ENCODE assay signal across 9 cellular contexts in the genomic region with DNA sequence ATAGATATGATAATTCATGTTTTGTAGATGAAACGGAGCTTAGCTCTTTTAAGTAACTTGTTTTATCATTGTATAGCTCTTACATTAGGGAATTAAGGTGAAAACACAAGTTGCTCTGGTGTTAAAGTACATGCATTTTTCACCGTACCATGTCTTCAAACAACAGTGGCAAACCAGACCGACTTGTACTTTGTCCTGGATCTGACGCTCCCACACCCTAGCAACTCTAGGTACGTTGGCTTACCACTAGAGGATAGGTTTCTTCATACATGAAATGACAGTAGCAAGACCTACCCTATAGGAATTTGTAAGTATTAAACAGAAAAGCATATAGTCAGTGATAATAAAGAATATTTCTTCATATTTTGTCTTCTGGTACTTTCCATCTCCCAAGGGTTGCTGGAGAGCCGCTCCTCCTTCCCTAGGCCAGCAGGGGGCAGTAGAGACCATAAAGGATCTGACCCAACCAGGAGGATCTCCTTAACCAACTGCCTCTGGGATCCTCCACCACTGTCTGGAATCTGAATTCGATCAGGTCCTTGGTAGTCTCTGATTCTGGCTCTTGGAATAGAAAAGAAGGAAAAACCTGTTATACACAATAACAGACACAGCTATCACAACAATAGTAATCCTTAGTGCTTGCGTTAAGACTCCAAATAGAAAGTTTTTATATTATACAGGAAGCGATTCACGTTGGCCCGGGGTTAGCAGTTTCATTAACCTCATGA.
A peak's percentile ranks its signal among the peaks of the same experiment; 100 is the strongest.
DNase-seq lines count a peak whose midpoint lies in the region; ATAC-seq and TF ChIP-seq lines count a peak whose summit lies in the region.
"Had no signal": no experiment of that assay in that cellular context is flagged by ENCODE, and none has a peak within 500 bp of the region (broad histone marks: within the 10 kb centered on the region; RNA-seq: fewer than 3 reads in every experiment).

No MANE protein-coding gene starts in this region.

- peak; percentile 50 to 78 (median 65) for TF ChIP-seq CTCF in prostate gland (IDR thresholded peaks at IDR 0.05)

- H3K4me1 ChIP-seq in prostate gland (replicated peaks) = no peaks in the 10 kb centered on the region

- H3K9me3 ChIP-seq in prostate gland = no peaks in the 10 kb centered on the region

- DNase-seq in AML-193 (lab: John Stamatoyannopoulos, UW) (peak; percentile 12 to 46), NCI-H510A treated with DMSO at 0.1 percent for 48 hours (lab: John Stamatoyannopoulos, UW) (peak; percentile 73), globus pallidus (ENCODE audit: low spot score) (peak; percentile 79), prostate gland (ENCODE audit: low spot score) (peak; percentile 42), DMS114 treated with DMSO at 0.1 percent for 48 hours (lab: John Stamatoyannopoulos, UW; ENCODE audit: unreplicated experiment) (no peak)
- peak; percentile 19 for DNase-seq in activated CD8-positive, alpha-beta memory T cell treated with anti-CD3 and anti-CD28 coated beads, Interleukin-2, amount 50 U/mL, for 4 hours

- H3K4me3 ChIP-seq in prostate gland = no peak overlapping the region
- H3K4me3 ChIP-seq: skin epidermis had no signal

- 57% methylated on average over 11 of the region's 11 CpGs for WGBS in prostate gland

- intact Hi-C loops in prostate gland (cut with DNase I) = loop anchor here (5.0 to 10.0 kb wide), 2 partner anchors 520 to 598 kb away; no protein-coding TSS in a partner anchor

- no peak overlapping the region for H3K27ac ChIP-seq in prostate gland
- H3K27ac ChIP-seq: skin epidermis had no signal

- no peak for TF ChIP-seq POLR2A in prostate gland (IDR thresholded peaks at IDR 0.05)

- ATAC-seq in GM18511 (IDR thresholded peaks at IDR 0.05; ENCODE audit: unreplicated experiment) = peak; percentile 86
- peak; percentile 90 for ATAC-seq in HG03159 (IDR thresholded peaks at IDR 0.05; ENCODE audit: unreplicated experiment)

- no peaks in the 10 kb centered on the region for H3K36me3 ChIP-seq in prostate gland

- no peaks in the 10 kb centered on the region for H3K27me3 ChIP-seq in prostate gland (replicated peaks; ENCODE audit: insufficient read depth)
